8 cellular contexts compared by ENCODE assay signal in the genomic region with DNA sequence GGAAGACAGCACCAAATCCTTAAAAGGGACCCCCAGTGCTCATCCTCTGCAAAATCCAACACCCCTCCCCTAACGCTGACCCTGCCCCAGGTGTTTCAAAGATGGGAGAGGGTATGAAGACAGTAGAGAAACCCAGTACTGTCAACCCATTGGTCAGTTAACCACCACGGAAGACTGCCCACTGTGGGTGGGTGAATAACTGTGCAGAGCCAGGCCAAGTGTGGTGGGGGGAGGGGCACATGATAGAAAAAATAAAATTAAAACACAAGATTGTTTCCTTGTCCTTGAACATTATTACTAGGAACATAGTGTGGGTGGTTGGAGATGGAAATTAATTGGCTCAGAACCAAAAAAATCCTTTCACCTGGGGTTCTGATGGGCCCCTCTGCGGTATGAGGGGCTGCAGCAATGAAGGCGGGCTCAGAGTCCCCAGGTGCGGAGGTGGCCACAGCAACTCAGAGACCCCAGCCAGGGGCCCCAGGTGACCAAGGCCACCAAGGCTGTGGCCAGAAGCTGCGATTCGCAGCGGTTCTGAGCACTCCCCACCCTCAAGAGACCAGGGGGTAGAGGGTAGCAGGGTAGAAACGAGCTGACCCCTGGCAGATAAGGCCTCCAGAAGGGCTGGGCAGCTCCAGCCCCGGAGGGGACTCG. TPM values are rescaled to one million over a fixed set of nuclear protein-coding genes. Genes with fewer than 3 reads are reported as not detected.
A peak's percentile ranks its signal among the peaks of the same experiment; 100 is the strongest.
DNase-seq lines count a peak whose midpoint lies in the region; ATAC-seq and TF ChIP-seq lines count a peak whose summit lies in the region.

No MANE protein-coding gene starts in this region.

- peak; percentile 54 for DNase-seq in AG10803 (ENCODE audit: low read depth)
- DNase-seq in MG63 = peak; percentile 14
- DNase-seq in choroid plexus epithelial cell (ENCODE audit: low read depth) = peak; percentile 56
- no peak for DNase-seq in DMS153 (lab: John Stamatoyannopoulos, UW)
- DNase-seq in NCI-H524 treated with DMSO at 0.1 percent for 48 hours (lab: John Stamatoyannopoulos, UW) = no peak
- DNase-seq in iPS-NIHi7 (ENCODE audit: extremely low spot score) = no peak

- H3K9me3 ChIP-seq in MG63 (no peaks in the 10 kb centered on the region), muscle layer of duodenum (ENCODE audit: control insufficient read depth in 1 of 2, low read length in 2 of 2) (no peaks in the 10 kb centered on the region)

- peak overlapping the region; percentile 82 for H3K27ac ChIP-seq in muscle layer of duodenum (ENCODE audit: low read length)

- no peaks in the 10 kb centered on the region for H3K27me3 ChIP-seq in MG63
- no peaks in the 10 kb centered on the region for H3K27me3 ChIP-seq in muscle layer of duodenum (ENCODE audit: low read depth, low read length)

- H3K4me3 ChIP-seq in AG10803 (ENCODE audit: low read length) (peak overlapping the region; percentile 98), MG63 (peak overlapping the region; percentile 77), choroid plexus epithelial cell (ENCODE audit: low read depth, low read length) (peak overlapping the region; percentile 84), muscle layer of duodenum (ENCODE audit: low read depth in 1 of 2, low read length in 2 of 2) (peak overlapping the region; percentile 78 to 83)

- peaks cover 18 to 30% of the 10 kb centered on the region in 2 donors for H3K4me1 ChIP-seq in muscle layer of duodenum (ENCODE audit: control insufficient read depth in 1 of 2, insufficient read depth in 2 of 2, low read length in 2 of 2)

- peaks cover 49% of the 10 kb centered on the region for H3K36me3 ChIP-seq in MG63
- peaks cover 21 to 36% of the 10 kb centered on the region in 2 donors for H3K36me3 ChIP-seq in muscle layer of duodenum (ENCODE audit: control insufficient read depth in 1 of 2, insufficient read depth in 2 of 2, low read length in 2 of 2)

- TF ChIP-seq CTCF in AG10803 (conservative IDR thresholded peaks at IDR 0.05; ENCODE audit: low read length) (peak; percentile 39), choroid plexus epithelial cell (conservative IDR thresholded peaks at IDR 0.05; ENCODE audit: low read depth, low read length) (peak; percentile 43)

- ATAC-seq in HG03025 (IDR thresholded peaks at IDR 0.05; ENCODE audit: low FRiP score, unreplicated experiment) = no peak

RNA-seq across cellular contexts. Expression of gene TNKS1BP1, which starts 1.1 kb away (rescaled TPM):
- total RNA-seq in MG63 (2014; rRNA removed; shearing (Covaris generic); ENCODE audit: low replicate concordance) = 39.4 and 86.8 TPM in 2 replicates

RNA-seq across cellular contexts. Expression of gene SSRP1, which starts 12.1 kb away (rescaled TPM):
- total RNA-seq in MG63 (2014; rRNA removed; shearing (Covaris generic); ENCODE audit: low replicate concordance) = 126 and 171 TPM in 2 replicates

RNA-seq across cellular contexts. Expression of gene P2RX3, which starts 14.5 kb away (rescaled TPM):
- total RNA-seq in MG63 (2014; rRNA removed; shearing (Covaris generic); ENCODE audit: low replicate concordance) = not detected in 2 replicates

RNA-seq across cellular contexts. Expression of gene PRG3, which starts 57.3 kb away (rescaled TPM):
- not detected in 2 replicates for total RNA-seq in MG63 (2014; rRNA removed; shearing (Covaris generic); ENCODE audit: low replicate concordance)

Comparison
In these comparisons a context has a peak if more than half of its experiments do, and no peak if none do; other contexts are left out.
1. DNase-seq: peak in AG10803 (single experiment), MG63 (single experiment) and choroid plexus epithelial cell (single experiment); none in DMS153 (single experiment), NCI-H524 treated with DMSO at 0.1 percent for 48 hours (single experiment) and iPS-NIHi7 (single experiment).
2. Peak in every context shown above with its lines, with median percentiles within 50 percentile points of each other: H3K4me3 ChIP-seq.